29 cellular contexts compared by ENCODE assay signal in genomic region chr12:104701756-104702155, GRCh38.
"Had no signal": no experiment of that assay in that cellular context is flagged by ENCODE, and none has a peak within 500 bp of the region (broad histone marks: within the 10 kb centered on the region; RNA-seq: fewer than 3 reads in every experiment).

No MANE protein-coding gene starts in this region.

- FAIRE-seq: astrocyte, colon, endothelial cell of umbilical vein, frontal cortex, pancreas had no signal

- H3K4me3 Mint-ChIP-seq: activated naive CD4-positive, alpha-beta T cell treated with anti-CD3 and anti-CD28 coated beads for 36 hours; activated T-cell treated with anti-CD3 and anti-CD28 coated beads, Interleukin-2, amount 50 U/mL, for 24 hours; central memory CD8-positive, alpha-beta T cell; effector memory CD8-positive, alpha-beta T cell; memory B cell; nephron; stimulated activated memory B cell treated with anti-CD40 and anti-IgM and Interleukin-4, amounts not matched to agents 10 μg/mL and 1 μg/mL and 100 μg/mL, for 72 hours; type B pancreatic cell had no signal

- H3K9me3 Mint-ChIP-seq: activated naive CD4-positive, alpha-beta T cell treated with anti-CD3 and anti-CD28 coated beads for 36 hours; activated T-helper 2 cell treated with anti-CD3 and anti-CD28 coated beads, Interferon-gamma antibody, Interleukin-2, Interleukin-4, amounts not matched to agents 10 μg/mL and 5 μg/mL and 100 μg/mL, durations not matched to agents 14 hours and 24 hours and 36 hours; central memory CD8-positive, alpha-beta T cell; effector memory CD8-positive, alpha-beta T cell; memory B cell; nephron; stimulated activated memory B cell treated with anti-CD40 and anti-IgM and Interleukin-4, amounts not matched to agents 10 μg/mL and 1 μg/mL and 100 μg/mL, for 72 hours; type B pancreatic cell had no signal

- H3K27ac Mint-ChIP-seq: activated naive CD4-positive, alpha-beta T cell treated with anti-CD3 and anti-CD28 coated beads for 36 hours; activated T-helper 2 cell treated with anti-CD3 and anti-CD28 coated beads, Interferon-gamma antibody, Interleukin-2, Interleukin-4, amounts not matched to agents 10 μg/mL and 5 μg/mL and 100 μg/mL, durations not matched to agents 14 hours and 24 hours and 36 hours; memory B cell; stimulated activated memory B cell treated with anti-CD40 and anti-IgM and Interleukin-4, amounts not matched to agents 10 μg/mL and 1 μg/mL and 100 μg/mL, for 72 hours; type B pancreatic cell had no signal

- H3K9me3 ChIP-seq: breast epithelium, neutrophil, pancreas, sigmoid colon, testis, vagina had no signal

- H3K27ac ChIP-seq: hepatocyte, neutrophil, pancreas, sigmoid colon, testis, WERI-Rb-1 had no signal

- H3K27me3 Mint-ChIP-seq: activated T-cell treated with anti-CD3 and anti-CD28 coated beads, Interleukin-2, amount 50 U/mL, for 24 hours; central memory CD8-positive, alpha-beta T cell; effector memory CD8-positive, alpha-beta T cell; memory B cell; stimulated activated memory B cell treated with anti-CD40 and anti-IgM and Interleukin-4, amounts not matched to agents 10 μg/mL and 1 μg/mL and 100 μg/mL, for 72 hours; type B pancreatic cell had no signal

- H2AFZ ChIP-seq: hepatocyte had no signal

- DNase-seq: activated CD4-positive, alpha-beta T cell treated with anti-CD3 and anti-CD28 coated beads, Interleukin-2, amount 50 U/mL, for 1 hour; activated CD4-positive, CD25-positive, alpha-beta regulatory T cell treated with anti-CD3 and anti-CD28 coated beads, Interleukin-2, amount 50 U/mL, for 72 hours; activated CD8-positive, alpha-beta memory T cell treated with anti-CD3 and anti-CD28 coated beads for 24 hours; activated CD8-positive, alpha-beta memory T cell treated with anti-CD3 and anti-CD28 coated beads, Interleukin-2, amount 50 U/mL, for 4 hours; activated naive CD4-positive, alpha-beta T cell treated with anti-CD3 and anti-CD28 coated beads for 36 hours; activated T-cell treated with anti-CD3 and anti-CD28 coated beads, Interleukin-2, amount 50 U/mL, for 24 hours; effector memory CD8-positive, alpha-beta T cell; glutamatergic neuron; pancreas; sigmoid colon; stimulated activated CD4-positive, alpha-beta T cell treated with anti-CD3 and anti-CD28 coated beads, Interleukin-15, amount 100 ng/mL, for 24 hours; testis; WERI-Rb-1 had no signal

- ATAC-seq: effector memory CD8-positive, alpha-beta T cell; esophagus mucosa; stimulated activated memory B cell treated with anti-CD40 and anti-IgM and Interleukin-4, amounts not matched to agents 10 μg/mL and 1 μg/mL and 100 μg/mL, for 72 hours had no signal

- H3K79me2 ChIP-seq: hepatocyte had no signal

- H3K4me2 ChIP-seq: hepatocyte, smooth muscle cell had no signal

- H3K36me3 ChIP-seq: breast epithelium, pancreas, sigmoid colon, vagina, WERI-Rb-1 had no signal

- H3K4me3 ChIP-seq: breast epithelium, hepatocyte, pancreas, sigmoid colon, smooth muscle cell, testis, vagina had no signal

- H3K27me3 ChIP-seq: breast epithelium, hepatocyte, neutrophil, pancreas, sigmoid colon, testis, vagina had no signal

- H3K4me1 ChIP-seq: breast epithelium, pancreas, sigmoid colon, testis had no signal
